In genomic region chr5:151250346-151251000, GRCh38 we compare ENCODE assay signal across 15 cellular contexts. TPM values are rescaled to one million over a fixed set of nuclear protein-coding genes. Genes with fewer than 3 reads are reported as not detected.
DNase-seq lines count a peak whose midpoint lies in the region; ATAC-seq and TF ChIP-seq lines count a peak whose summit lies in the region.
"Had no signal": no experiment of that assay in that cellular context is flagged by ENCODE, and none has a peak within 500 bp of the region (broad histone marks: within the 10 kb centered on the region; RNA-seq: fewer than 3 reads in every experiment).

No MANE protein-coding gene starts in this region.

- CTCF ChIA-PET in HEK293 (lab: Yijun Ruan, JAX), result interaction anchor here (0.6 to 2.2 kb wide), 2 partner anchors 12 to 463 kb away, joined by 3 to 7 read pairs; no protein-coding TSS in a partner anchor
- CTCF ChIA-PET in naive thymus-derived CD4-positive, alpha-beta T cell (lab: Charles Lee), result interaction anchor here (0.8 kb wide), 1 partner anchor 125 kb away, joined by 3 read pairs; no protein-coding TSS in a partner anchor

- peaks cover 4% of the 10 kb centered on the region for H3K27me3 Mint-ChIP-seq in CD4-positive, CD25-positive, alpha-beta regulatory T cell
- no peaks in the 10 kb centered on the region for H3K27me3 Mint-ChIP-seq in naive thymus-derived CD4-positive, alpha-beta T cell

- H3K27me3 ChIP-seq in CD4-positive, CD25-positive, alpha-beta regulatory T cell (ENCODE audit: control insufficient read depth, insufficient read depth, low read length), result no peaks in the 10 kb centered on the region
- no peaks in the 10 kb centered on the region for H3K27me3 ChIP-seq in naive thymus-derived CD4-positive, alpha-beta T cell (ENCODE audit: control insufficient read depth in 2 of 2, insufficient read depth in 2 of 2, low read length in 2 of 2)

- DNase-seq in CD4-positive, CD25-positive, alpha-beta regulatory T cell, result no peak
- no peak for DNase-seq in activated naive CD4-positive, alpha-beta T cell treated with anti-CD3 and anti-CD28 coated beads, Interleukin-2, amount 50 U/mL, for 72 hours (ENCODE audit: low spot score in 2 of 2)
- DNase-seq in naive thymus-derived CD4-positive, alpha-beta T cell, result no peak
- DNase-seq in C1 segment of cervical spinal cord (lab: John Stamatoyannopoulos, UW) (no peak), SHP77 treated with DMSO at 0.1 percent for 48 hours (lab: John Stamatoyannopoulos, UW) (no peak), COR-L47 (lab: John Stamatoyannopoulos, UW) (no peak)
- DNase-seq: cerebellar nuclear complex, EL, NCI-H2029, NCI-H774 had no signal

- H3K27ac ChIP-seq in CD4-positive, CD25-positive, alpha-beta regulatory T cell (ENCODE audit: insufficient read depth, low read length, poor library complexity, severe bottlenecking), result peak overlapping the region; percentile 84
- H3K27ac ChIP-seq in HEK293 (ENCODE audit: extremely low read depth, low read depth, low read length), result no peak overlapping the region
- H3K27ac ChIP-seq in naive thymus-derived CD4-positive, alpha-beta T cell (ENCODE audit: low read depth, low read length), result no peak overlapping the region

- H3K4me1 Mint-ChIP-seq in CD4-positive, CD25-positive, alpha-beta regulatory T cell, result peaks cover 9 to 56% (median 38%) of the 10 kb centered on the region in 4 donors
- H3K4me1 Mint-ChIP-seq in naive thymus-derived CD4-positive, alpha-beta T cell, result peaks cover 16 to 47% (median 36%) of the 10 kb centered on the region in 7 donors

- H3K27ac Mint-ChIP-seq in CD4-positive, CD25-positive, alpha-beta regulatory T cell, result peak overlapping the region; percentile 92 to 97 (median 94)
- H3K27ac Mint-ChIP-seq in activated naive CD4-positive, alpha-beta T cell treated with anti-CD3 and anti-CD28 coated beads, Interleukin-2, amount 50 U/mL, for 72 hours, result peak overlapping the region; percentile 1 to 52
- H3K27ac Mint-ChIP-seq in naive thymus-derived CD4-positive, alpha-beta T cell, result peak overlapping the region in 4 of 9 donors; percentile 2 to 95 (median 89)

- peak overlapping the region; percentile 85 for H3K4me3 ChIP-seq in CD4-positive, CD25-positive, alpha-beta regulatory T cell (ENCODE audit: low read depth, low read length)
- no peak overlapping the region for H3K4me3 ChIP-seq in HEK293 (ENCODE audit: low read depth, low read length)
- H3K4me3 ChIP-seq in naive thymus-derived CD4-positive, alpha-beta T cell (ENCODE audit: low read length), result no peak overlapping the region

- peak overlapping the region; percentile 88 to 97 (median 91) for H3K4me3 Mint-ChIP-seq in CD4-positive, CD25-positive, alpha-beta regulatory T cell
- peak overlapping the region in 8 of 10 donors; percentile 32 to 95 (median 69) for H3K4me3 Mint-ChIP-seq in naive thymus-derived CD4-positive, alpha-beta T cell

- intact Hi-C loops in naive thymus-derived CD4-positive, alpha-beta T cell (cut with micrococcal nuclease), result no loop called here

- H3K36me3 ChIP-seq in CD4-positive, CD25-positive, alpha-beta regulatory T cell (ENCODE audit: control insufficient read depth, insufficient read depth, low read length), result no peaks in the 10 kb centered on the region
- no peaks in the 10 kb centered on the region for H3K36me3 ChIP-seq in HEK293 (ENCODE audit: control insufficient read depth in 2 of 2, insufficient read depth in 1 of 2, low read length in 2 of 2)
- no peaks in the 10 kb centered on the region for H3K36me3 ChIP-seq in naive thymus-derived CD4-positive, alpha-beta T cell (ENCODE audit: control insufficient read depth in 2 of 3, insufficient read depth in 3 of 3, low read length in 3 of 3)

- H3K36me3 Mint-ChIP-seq in CD4-positive, CD25-positive, alpha-beta regulatory T cell, result no peaks in the 10 kb centered on the region
- H3K36me3 Mint-ChIP-seq in activated naive CD4-positive, alpha-beta T cell treated with anti-CD3 and anti-CD28 coated beads, Interleukin-2, amount 50 U/mL, for 72 hours, result peaks cover 0 to 15% of the 10 kb centered on the region in 2 donors
- no peaks in the 10 kb centered on the region for H3K36me3 Mint-ChIP-seq in naive thymus-derived CD4-positive, alpha-beta T cell

- H3K4me1 ChIP-seq in CD4-positive, CD25-positive, alpha-beta regulatory T cell (ENCODE audit: control insufficient read depth, insufficient read depth, low read length, poor library complexity, severe bottlenecking), result peaks cover 33% of the 10 kb centered on the region
- H3K4me1 ChIP-seq in HEK293 (ENCODE audit: control insufficient read depth, insufficient read depth, low read length), result peaks cover 3% of the 10 kb centered on the region; the same call in 1 of the 2 replicates
- H3K4me1 ChIP-seq in naive thymus-derived CD4-positive, alpha-beta T cell (ENCODE audit: control insufficient read depth in 2 of 2, insufficient read depth in 2 of 2, low read length in 2 of 2), result peaks cover 11 to 21% of the 10 kb centered on the region in 2 donors

- no peaks in the 10 kb centered on the region for H3K9me3 ChIP-seq in CD4-positive, CD25-positive, alpha-beta regulatory T cell (ENCODE audit: control insufficient read depth in 2 of 2, low read length in 2 of 2)
- H3K9me3 ChIP-seq in HEK293 (ENCODE audit: control insufficient read depth, insufficient read depth, low read depth, low read length), result no peaks in the 10 kb centered on the region
- H3K9me3 ChIP-seq in naive thymus-derived CD4-positive, alpha-beta T cell (ENCODE audit: control insufficient read depth in 2 of 3, low read length in 3 of 3), result no peaks in the 10 kb centered on the region

- POLR2A ChIA-PET in HEK293 (lab: Yijun Ruan, JAX), result no interaction called here
- POLR2A ChIA-PET in naive thymus-derived CD4-positive, alpha-beta T cell (lab: Charles Lee), result interaction anchor here (4.8 kb wide), 1 partner anchor 28 kb away, joined by 45 read pairs; the partner anchor contains the start of gene CCDC69

- no peak for ATAC-seq in CD4-positive, CD25-positive, alpha-beta regulatory T cell (ENCODE audit: low read depth in 2 of 2)
- ATAC-seq in activated naive CD4-positive, alpha-beta T cell treated with anti-CD3 and anti-CD28 coated beads, Interleukin-2, amount 50 U/mL, for 72 hours, result no peak
- no peak for ATAC-seq in naive thymus-derived CD4-positive, alpha-beta T cell
- no peak for ATAC-seq in GM21619 (IDR thresholded peaks at IDR 0.05; ENCODE audit: unreplicated experiment)

- no peak for TF ChIP-seq CTCF in HEK293 (tag by site-specific recombination; IDR thresholded peaks at IDR 0.05)

- H3K9me3 Mint-ChIP-seq in CD4-positive, CD25-positive, alpha-beta regulatory T cell, result peaks cover 0 to 1% (median 0%) of the 10 kb centered on the region in 7 donors
- H3K9me3 Mint-ChIP-seq in activated naive CD4-positive, alpha-beta T cell treated with anti-CD3 and anti-CD28 coated beads, Interleukin-2, amount 50 U/mL, for 72 hours, result peaks cover 0 to 5% of the 10 kb centered on the region in 2 donors
- no peaks in the 10 kb centered on the region for H3K9me3 Mint-ChIP-seq in naive thymus-derived CD4-positive, alpha-beta T cell

TF ChIP-seq in HEK293, 187 proteins besides CTCF, POLR2A, EP300 and RAD21:
- TF ChIP-seq, protein P1, sequence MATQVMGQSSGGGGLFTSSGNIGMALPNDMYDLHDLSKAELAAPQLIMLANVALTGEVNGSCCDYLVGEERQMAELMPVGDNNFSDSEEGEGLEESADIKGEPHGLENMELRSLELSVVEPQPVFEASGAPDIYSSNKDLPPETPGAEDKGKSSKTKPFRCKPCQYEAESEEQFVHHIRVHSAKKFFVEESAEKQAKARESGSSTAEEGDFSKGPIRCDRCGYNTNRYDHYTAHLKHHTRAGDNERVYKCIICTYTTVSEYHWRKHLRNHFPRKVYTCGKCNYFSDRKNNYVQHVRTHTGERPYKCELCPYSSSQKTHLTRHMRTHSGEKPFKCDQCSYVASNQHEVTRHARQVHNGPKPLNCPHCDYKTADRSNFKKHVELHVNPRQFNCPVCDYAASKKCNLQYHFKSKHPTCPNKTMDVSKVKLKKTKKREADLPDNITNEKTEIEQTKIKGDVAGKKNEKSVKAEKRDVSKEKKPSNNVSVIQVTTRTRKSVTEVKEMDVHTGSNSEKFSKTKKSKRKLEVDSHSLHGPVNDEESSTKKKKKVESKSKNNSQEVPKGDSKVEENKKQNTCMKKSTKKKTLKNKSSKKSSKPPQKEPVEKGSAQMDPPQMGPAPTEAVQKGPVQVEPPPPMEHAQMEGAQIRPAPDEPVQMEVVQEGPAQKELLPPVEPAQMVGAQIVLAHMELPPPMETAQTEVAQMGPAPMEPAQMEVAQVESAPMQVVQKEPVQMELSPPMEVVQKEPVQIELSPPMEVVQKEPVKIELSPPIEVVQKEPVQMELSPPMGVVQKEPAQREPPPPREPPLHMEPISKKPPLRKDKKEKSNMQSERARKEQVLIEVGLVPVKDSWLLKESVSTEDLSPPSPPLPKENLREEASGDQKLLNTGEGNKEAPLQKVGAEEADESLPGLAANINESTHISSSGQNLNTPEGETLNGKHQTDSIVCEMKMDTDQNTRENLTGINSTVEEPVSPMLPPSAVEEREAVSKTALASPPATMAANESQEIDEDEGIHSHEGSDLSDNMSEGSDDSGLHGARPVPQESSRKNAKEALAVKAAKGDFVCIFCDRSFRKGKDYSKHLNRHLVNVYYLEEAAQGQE (tag by site-specific recombination; IDR thresholded peaks at IDR 0.05), result peak; percentile 73
- TF ChIP-seq PRDM1 (tag by site-specific recombination; IDR thresholded peaks at IDR 0.05), result peak; percentile 57
- TF ChIP-seq ZNF664 (tag by site-specific recombination; IDR thresholded peaks at IDR 0.05), result no peak

RNA-seq across cellular contexts. Expression of gene GM2A, which starts 2.5 kb away (rescaled TPM):
- total RNA-seq in CD4-positive, CD25-positive, alpha-beta regulatory T cell, result 12.0 TPM
- polyA plus RNA-seq in CD4-positive, CD25-positive, alpha-beta regulatory T cell, result 1 to 10 TPM; 4.7 to 8.7 (median 6.1) TPM
- total RNA-seq in activated naive CD4-positive, alpha-beta T cell treated with anti-CD3 and anti-CD28 coated beads, Interleukin-2, amount 50 U/mL, for 72 hours, result 10 to 100 TPM; 36.8 to 85.2 TPM
- total RNA-seq in naive thymus-derived CD4-positive, alpha-beta T cell, result 10 to 100 TPM; 11.1 to 45.6 (median 16.9) TPM
- polyA plus RNA-seq in naive thymus-derived CD4-positive, alpha-beta T cell, result 1 to 10 TPM; 5.0 to 5.4 TPM

RNA-seq across cellular contexts. Expression of gene CCDC69, which starts 26.6 kb away (rescaled TPM):
- total RNA-seq in CD4-positive, CD25-positive, alpha-beta regulatory T cell, result 104 TPM
- 10 to 100 TPM; 78.2 to 97.0 (median 87.7) TPM for polyA plus RNA-seq in CD4-positive, CD25-positive, alpha-beta regulatory T cell
- 10 to 100 TPM; 21.0 to 23.8 TPM for total RNA-seq in activated naive CD4-positive, alpha-beta T cell treated with anti-CD3 and anti-CD28 coated beads, Interleukin-2, amount 50 U/mL, for 72 hours
- total RNA-seq in naive thymus-derived CD4-positive, alpha-beta T cell, result 100 to 1,000 TPM in 1 of 5 experiments, 10 to 100 TPM in 4; 63.6 to 104 (median 94.1) TPM
- polyA plus RNA-seq in naive thymus-derived CD4-positive, alpha-beta T cell, result 100 to 1,000 TPM in 1 of 2 donors, 10 to 100 TPM in 1; 70.4 to 112 TPM

RNA-seq across cellular contexts. Expression of gene SLC36A3, which starts 53.1 kb away (rescaled TPM):
- total RNA-seq in CD4-positive, CD25-positive, alpha-beta regulatory T cell, result not detected
- not detected for polyA plus RNA-seq in CD4-positive, CD25-positive, alpha-beta regulatory T cell
- not detected for total RNA-seq in activated naive CD4-positive, alpha-beta T cell treated with anti-CD3 and anti-CD28 coated beads, Interleukin-2, amount 50 U/mL, for 72 hours
- not detected for total RNA-seq in naive thymus-derived CD4-positive, alpha-beta T cell
- not detected for polyA plus RNA-seq in naive thymus-derived CD4-positive, alpha-beta T cell
- total RNA-seq: glomerular endothelial cell, mononuclear cell, SK-MEL-5 had no signal
